In the genomic region with DNA sequence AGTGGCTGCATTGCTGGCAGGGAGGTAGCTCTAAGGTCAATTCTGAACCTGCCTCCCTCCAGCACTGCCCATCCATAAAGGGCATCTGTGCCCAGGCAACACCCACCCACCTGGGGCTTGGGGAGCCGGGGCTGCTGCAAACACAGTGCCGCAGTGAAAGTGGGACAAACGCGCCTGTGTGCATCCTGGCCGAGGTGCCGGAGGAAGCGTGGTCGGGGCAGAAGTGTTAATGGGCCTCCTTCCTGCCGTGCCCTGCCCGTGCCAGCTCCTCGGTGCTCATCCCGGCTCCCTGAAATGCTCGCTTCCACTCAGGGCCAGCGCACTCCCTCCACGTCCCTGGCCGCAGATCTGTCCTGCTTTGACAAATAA, we compare ENCODE assay signal across 11 cellular contexts. TPM values are rescaled to one million over a fixed set of nuclear protein-coding genes. Genes with fewer than 3 reads are reported as not detected.
DNase-seq lines count a peak whose midpoint lies in the region; TF ChIP-seq lines count a peak whose summit lies in the region.
"Had no signal": no experiment of that assay in that cellular context is flagged by ENCODE, and none has a peak within 500 bp of the region (broad histone marks: within the 10 kb centered on the region; RNA-seq: fewer than 3 reads in every experiment).

No MANE protein-coding gene starts in this region.

- H2AFZ ChIP-seq in Karpas-422 (ENCODE audit: low read length): no peak overlapping the region

- CTCF ChIA-PET in activated CD4-positive, alpha-beta memory T cell treated with anti-CD3 and anti-CD28 coated beads for 36 hours (lab: Charles Lee): interaction anchor here (0.7 to 15.7 kb wide), 14 partner anchors 10 to 371 kb away, joined by 3 to 269 read pairs (median 6); partner anchors contain the start of gene ZFP36L2

- H4K20me1 ChIP-seq in Karpas-422 (ENCODE audit: insufficient read depth, low read depth, low read length): no peaks in the 10 kb centered on the region

- peak; percentile 32 for DNase-seq in stimulated activated CD4-positive, alpha-beta T cell treated with anti-CD3 and anti-CD28 coated beads, Interleukin-4, amount 100 ng/mL, for 1 hour
- DNase-seq in stimulated activated CD4-positive, alpha-beta T cell treated with anti-CD3 and anti-CD28 coated beads, Interleukin-12 subunit alpha, Interleukin-12 subunit beta, amount 100 ng/mL, for 4 hours: no peak
- DNase-seq in activated CD4-positive, alpha-beta memory T cell treated with anti-CD3 and anti-CD28 coated beads for 36 hours: peak; percentile 51
- no peak for DNase-seq in mesothelial cell of epicardium (ENCODE audit: low spot score in 2 of 2, unreplicated experiment in 2 of 2)
- no peak for DNase-seq in cerebellum (ENCODE audit: low spot score)
- no peak for DNase-seq in type B pancreatic cell (ENCODE audit: extremely low spot score, unreplicated experiment)
- no peak for DNase-seq in Karpas-422
- no peak for DNase-seq in cerebellar nuclear complex (lab: John Stamatoyannopoulos, UW)
- DNase-seq: NCI-H1092, NCI-H226 had no signal

- no peaks in the 10 kb centered on the region for H3K27me3 ChIP-seq in Karpas-422 (ENCODE audit: low read length)

- POLR2A ChIA-PET in activated CD4-positive, alpha-beta memory T cell treated with anti-CD3 and anti-CD28 coated beads for 36 hours (lab: Charles Lee): interaction anchor here (1.4 to 14.3 kb wide), 3 partner anchors 12 to 52 kb away, joined by 8 to 215 read pairs (median 12); partner anchors contain the start of gene ZFP36L2

- intact Hi-C loops in activated CD4-positive, alpha-beta memory T cell treated with anti-CD3 and anti-CD28 coated beads for 36 hours (cut with micrococcal nuclease): loop anchor here (1.0 kb wide), 1 partner anchor 59 kb away; no protein-coding TSS in a partner anchor

- peaks cover 14% of the 10 kb centered on the region for H3K4me1 ChIP-seq in Karpas-422 (ENCODE audit: low read length)

- H3K4me2 ChIP-seq in Karpas-422 (ENCODE audit: low read depth, low read length, poor library complexity, severe bottlenecking): no peak overlapping the region

- TF ChIP-seq CTCF in mesothelial cell of epicardium (IDR thresholded peaks at IDR 0.05; ENCODE audit: unreplicated experiment) (no peak), type B pancreatic cell (conservative IDR thresholded peaks at IDR 0.05) (no peak)

- H3K36me3 ChIP-seq in Karpas-422 (ENCODE audit: insufficient read depth, low read length): no peaks in the 10 kb centered on the region

- no peaks in the 10 kb centered on the region for H3K36me3 Mint-ChIP-seq in activated CD4-positive, alpha-beta memory T cell treated with anti-CD3 and anti-CD28 coated beads for 36 hours
- H3K36me3 Mint-ChIP-seq in mesothelial cell of epicardium (no peaks in the 10 kb centered on the region), type B pancreatic cell (no peaks in the 10 kb centered on the region)

- no peaks in the 10 kb centered on the region for H3K9me3 Mint-ChIP-seq in activated CD4-positive, alpha-beta memory T cell treated with anti-CD3 and anti-CD28 coated beads for 36 hours
- H3K9me3 Mint-ChIP-seq in mesothelial cell of epicardium: no peaks in the 10 kb centered on the region
- H3K9me3 Mint-ChIP-seq in type B pancreatic cell: no peaks in the 10 kb centered on the region

- H3K4me1 Mint-ChIP-seq in activated CD4-positive, alpha-beta memory T cell treated with anti-CD3 and anti-CD28 coated beads for 36 hours (ENCODE audit: low read depth): peaks cover 83% of the 10 kb centered on the region
- H3K4me1 Mint-ChIP-seq in mesothelial cell of epicardium (peaks cover 46% of the 10 kb centered on the region), type B pancreatic cell (ENCODE audit: unreplicated experiment) (peaks cover 41% of the 10 kb centered on the region)

- H3K9me3 ChIP-seq in Karpas-422 (ENCODE audit: low read length): no peaks in the 10 kb centered on the region

- no peaks in the 10 kb centered on the region for H3K79me2 ChIP-seq in Karpas-422 (ENCODE audit: low read length)

- H3K27ac Mint-ChIP-seq in activated CD4-positive, alpha-beta memory T cell treated with anti-CD3 and anti-CD28 coated beads for 36 hours: peak overlapping the region; percentile 67
- peak overlapping the region; percentile 61 for H3K27ac Mint-ChIP-seq in mesothelial cell of epicardium
- H3K27ac Mint-ChIP-seq in type B pancreatic cell: no peak overlapping the region

- no peaks in the 10 kb centered on the region for H3K9me2 ChIP-seq in Karpas-422 (replicated peaks; ENCODE audit: insufficient read depth, low read length)

- no peak overlapping the region for H3K27ac ChIP-seq in Karpas-422 (ENCODE audit: low read length)
- H3K27ac ChIP-seq: C4-2B had no signal

- no peak overlapping the region for H3K4me3 ChIP-seq in Karpas-422 (ENCODE audit: low read length)

- peak overlapping the region; percentile 56 for H3K4me3 Mint-ChIP-seq in activated CD4-positive, alpha-beta memory T cell treated with anti-CD3 and anti-CD28 coated beads for 36 hours
- no peak overlapping the region for H3K4me3 Mint-ChIP-seq in mesothelial cell of epicardium
- H3K4me3 Mint-ChIP-seq in type B pancreatic cell: no peak overlapping the region

- no peak overlapping the region for H3K9ac ChIP-seq in Karpas-422 (ENCODE audit: low read length)

- no peaks in the 10 kb centered on the region for H3K27me3 Mint-ChIP-seq in activated CD4-positive, alpha-beta memory T cell treated with anti-CD3 and anti-CD28 coated beads for 36 hours
- H3K27me3 Mint-ChIP-seq in mesothelial cell of epicardium (ENCODE audit: low read depth): no peaks in the 10 kb centered on the region
- no peaks in the 10 kb centered on the region for H3K27me3 Mint-ChIP-seq in type B pancreatic cell

RNA-seq across cellular contexts. Expression of gene ZFP36L2, which starts 55.7 kb away (rescaled TPM):
- 10 to 100 TPM; 78.4 to 79.8 TPM for total RNA-seq in activated CD4-positive, alpha-beta memory T cell treated with anti-CD3 and anti-CD28 coated beads for 36 hours
- total RNA-seq in mesothelial cell of epicardium (93.6 to 100 TPM (median 98.3 TPM) in 3 replicates), cerebellum (6.6 TPM), type B pancreatic cell (ENCODE audit: low replicate concordance) (198 and 437 TPM in 2 replicates)
- total RNA-seq in Karpas-422 (2014; rRNA removed; shearing (Covaris generic); ENCODE audit: low replicate concordance): 4.0 and 10.6 TPM in 2 replicates

Comparison
In these comparisons a context has a peak if more than half of its experiments do, and no peak if none do; other contexts are left out.
1. DNase-seq: peak in stimulated activated CD4-positive, alpha-beta T cell treated with anti-CD3 and anti-CD28 coated beads, Interleukin-4, amount 100 ng/mL, for 1 hour (single experiment) and activated CD4-positive, alpha-beta memory T cell treated with anti-CD3 and anti-CD28 coated beads for 36 hours (single experiment); none in stimulated activated CD4-positive, alpha-beta T cell treated with anti-CD3 and anti-CD28 coated beads, Interleukin-12 subunit alpha, Interleukin-12 subunit beta, amount 100 ng/mL, for 4 hours (single experiment), mesothelial cell of epicardium (0 of 2), cerebellum (single experiment), type B pancreatic cell (single experiment), Karpas-422 (single experiment) and cerebellar nuclear complex (0 of 2).